In the genomic region with DNA sequence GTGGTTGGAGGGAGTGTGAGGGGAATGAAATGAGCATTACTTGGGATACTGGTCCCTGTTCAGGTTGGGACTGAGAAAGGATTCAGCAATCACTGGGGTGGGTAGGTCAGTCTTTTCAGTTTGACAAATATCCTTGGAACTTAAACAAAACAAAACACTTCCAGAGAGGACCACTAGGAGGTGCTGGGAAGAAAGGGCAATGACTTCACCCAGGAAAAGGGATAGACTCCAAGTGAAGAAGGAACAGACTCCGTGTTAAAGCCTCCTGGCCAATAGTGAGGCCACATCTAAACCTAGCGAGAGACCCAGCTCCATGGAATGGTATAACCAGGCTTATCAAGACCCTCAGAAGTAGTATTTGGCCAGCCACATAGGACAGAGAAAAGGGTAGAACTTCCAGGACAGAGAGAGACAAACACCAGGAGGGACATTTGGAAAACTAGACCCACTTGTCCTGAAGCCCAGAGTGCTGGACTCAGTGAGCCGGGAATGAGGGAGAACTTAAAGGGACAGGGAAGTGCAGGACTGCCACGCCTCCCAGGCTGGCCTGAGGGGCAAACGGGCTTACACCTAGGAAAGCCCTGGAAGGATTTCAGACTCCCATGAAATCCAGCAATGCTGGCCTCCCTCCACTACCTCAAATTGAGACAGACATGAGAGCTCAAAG, we compare ENCODE assay signal across 1 cellular context.
A peak's percentile ranks its signal among the peaks of the same experiment; 100 is the strongest.
TF ChIP-seq lines count a peak whose summit lies in the region.

No MANE protein-coding gene starts in this region.

TF ChIP-seq in H1, 55 proteins besides CTCF, POLR2A, EP300 and RAD21 (continued from another document):
- no peak for TF ChIP-seq NRF1 (IDR thresholded peaks at IDR 0.05; ENCODE audit: low read depth, low read length)
- TF ChIP-seq CTBP2 (IDR thresholded peaks at IDR 0.05; ENCODE audit: borderline replicate concordance, insufficient read depth, insufficient read length, low read length), result no peak
- TF ChIP-seq, protein P1, sequence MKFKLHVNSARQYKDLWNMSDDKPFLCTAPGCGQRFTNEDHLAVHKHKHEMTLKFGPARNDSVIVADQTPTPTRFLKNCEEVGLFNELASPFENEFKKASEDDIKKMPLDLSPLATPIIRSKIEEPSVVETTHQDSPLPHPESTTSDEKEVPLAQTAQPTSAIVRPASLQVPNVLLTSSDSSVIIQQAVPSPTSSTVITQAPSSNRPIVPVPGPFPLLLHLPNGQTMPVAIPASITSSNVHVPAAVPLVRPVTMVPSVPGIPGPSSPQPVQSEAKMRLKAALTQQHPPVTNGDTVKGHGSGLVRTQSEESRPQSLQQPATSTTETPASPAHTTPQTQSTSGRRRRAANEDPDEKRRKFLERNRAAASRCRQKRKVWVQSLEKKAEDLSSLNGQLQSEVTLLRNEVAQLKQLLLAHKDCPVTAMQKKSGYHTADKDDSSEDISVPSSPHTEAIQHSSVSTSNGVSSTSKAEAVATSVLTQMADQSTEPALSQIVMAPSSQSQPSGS (IDR thresholded peaks at IDR 0.05; ENCODE audit: low read length), result peak; percentile 78
- TF ChIP-seq YY1 (IDR thresholded peaks at IDR 0.05; ENCODE audit: low read depth, low read length), result no peak
- TF ChIP-seq, protein P2, sequence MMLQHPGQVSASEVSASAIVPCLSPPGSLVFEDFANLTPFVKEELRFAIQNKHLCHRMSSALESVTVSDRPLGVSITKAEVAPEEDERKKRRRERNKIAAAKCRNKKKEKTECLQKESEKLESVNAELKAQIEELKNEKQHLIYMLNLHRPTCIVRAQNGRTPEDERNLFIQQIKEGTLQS (IDR thresholded peaks at IDR 0.05; ENCODE audit: insufficient read depth, low read depth, low read length), result no peak
- 0 out of 2 replicates have a peak, but pooled peaks have one; percentile 5 for TF ChIP-seq SRF (IDR thresholded peaks at IDR 0.05; ENCODE audit: low read depth, low read length)
- no peak for TF ChIP-seq FOSL1 (IDR thresholded peaks at IDR 0.05; ENCODE audit: insufficient read depth, low read depth, low read length)
- no peak for TF ChIP-seq TAF1 (IDR thresholded peaks at IDR 0.05; ENCODE audit: low read depth, low read length)
